29 cellular contexts compared by ENCODE assay signal in the genomic region with DNA sequence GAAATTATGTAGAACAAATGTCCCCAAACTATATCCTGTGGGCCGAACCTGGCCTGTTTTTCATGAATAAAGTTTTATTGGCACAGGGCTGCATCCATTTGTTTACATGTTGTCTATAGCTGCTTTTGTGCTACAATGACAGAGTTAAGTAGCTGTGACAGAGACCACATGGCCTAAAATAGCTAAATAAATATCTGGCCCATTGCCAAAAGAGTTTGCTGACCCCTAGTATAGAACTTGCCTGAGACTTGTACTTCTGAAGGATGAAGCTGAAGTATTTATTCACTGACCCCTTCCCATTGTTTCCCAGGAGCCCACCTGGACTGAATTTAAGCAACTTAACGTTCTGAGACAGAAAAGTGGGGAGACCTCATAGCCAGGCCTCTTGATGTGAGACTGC.
"Had no signal": no experiment of that assay in that cellular context is flagged by ENCODE, and none has a peak within 500 bp of the region (broad histone marks: within the 10 kb centered on the region; RNA-seq: fewer than 3 reads in every experiment).

No MANE protein-coding gene starts in this region.

- H3K27me3 ChIP-seq: stomach, suprapubic skin, testis, thyroid gland, tibial artery, tibial nerve, transverse colon, upper lobe of left lung, upper lobe of right lung, uterus, vagina had no signal

- H3K4me3 ChIP-seq: stomach, suprapubic skin, testis, thoracic aorta, thyroid gland, tibial artery, tibial nerve, transverse colon, upper lobe of left lung, upper lobe of right lung, uterus, vagina had no signal

- H3K27me3 Mint-ChIP-seq: stimulated activated memory B cell treated with anti-CD40 and anti-IgM and Interleukin-4, amounts not matched to agents 10 μg/mL and 1 μg/mL and 100 μg/mL, for 72 hours; stimulated activated naive CD8-positive, alpha-beta T cell treated with anti-CD3 and anti-CD28 coated beads, Interleukin-15, amount 100 ng/mL, for 72 hours; stimulated activated naive CD8-positive, alpha-beta T cell treated with anti-CD3 and anti-CD28 coated beads, Interleukin-15, Interleukin-2, amounts not matched to agents 100 ng/mL and 50 ng/mL, for 24 hours; type B pancreatic cell had no signal

- H3K9me3 Mint-ChIP-seq: stimulated activated effector memory CD8-positive, alpha-beta T cell treated with anti-CD3 and anti-CD28 coated beads, Interleukin-12 subunit alpha, Interleukin-12 subunit beta, amount 100 ng/mL, for 72 hours; stimulated activated memory B cell treated with anti-CD40 and anti-IgM and Interleukin-4, amounts not matched to agents 10 μg/mL and 1 μg/mL and 100 μg/mL, for 72 hours; stimulated activated naive B cell treated with anti-CD40 and anti-IgM and Interleukin-4, amounts not matched to agents 10 μg/mL and 1 μg/mL and 100 μg/mL, for 72 hours; stimulated activated naive CD8-positive, alpha-beta T cell treated with anti-CD3 and anti-CD28 coated beads, Interleukin-15, amount 100 ng/mL, for 72 hours; stimulated activated naive CD8-positive, alpha-beta T cell treated with anti-CD3 and anti-CD28 coated beads, Interleukin-15, Interleukin-2, amounts not matched to agents 100 ng/mL and 50 ng/mL, for 24 hours had no signal

- DNase-seq: stimulated activated CD4-positive, alpha-beta T cell treated with anti-CD3 and anti-CD28 coated beads, Interleukin-2, amount 100 ng/mL, for 48 hours; stimulated activated CD4-positive, alpha-beta T cell treated with anti-CD3 and anti-CD28 coated beads, Interleukin-4, amount 100 ng/mL, for 1 hour; stimulated activated CD4-positive, alpha-beta T cell treated with anti-CD3 and anti-CD28 coated beads, Interleukin-4, amount 100 ng/mL, for 24 hours; stimulated activated CD4-positive, alpha-beta T cell treated with anti-CD3 and anti-CD28 coated beads, Interleukin-4, amount 100 ng/mL, for 4 hours; stimulated activated CD8-positive, alpha-beta memory T cell treated with anti-CD3 and anti-CD28 coated beads, Interleukin-4, amount 100 ng/mL, for 48 hours; stimulated activated naive B cell treated with anti-CD40 and anti-IgM and Interleukin-4, amounts not matched to agents 10 μg/mL and 1 μg/mL and 100 μg/mL, for 72 hours; stimulated activated naive CD4-positive, alpha-beta T cell; stimulated activated naive CD4-positive, alpha-beta T cell treated with Interleukin-2 at 50 U/mL for 16 hours; stimulated activated naive CD8-positive, alpha-beta T cell treated with anti-CD3 and anti-CD28 coated beads, Interleukin-15, amount 100 ng/mL, for 72 hours; stimulated activated naive CD8-positive, alpha-beta T cell treated with anti-CD3 and anti-CD28 coated beads, Interleukin-15, Interleukin-2, amounts not matched to agents 100 U/mL and 50 U/mL, for 24 hours; stomach; substantia nigra; testis; thyroid gland; tibial artery; transverse colon; trophoblast cell; upper lobe of left lung; upper lobe of right lung; uterus had no signal

- FAIRE-seq: urothelium cell line had no signal

- H3K36me3 ChIP-seq: stomach, suprapubic skin, thoracic aorta, thyroid gland, tibial artery, tibial nerve, transverse colon, upper lobe of left lung, upper lobe of right lung, uterus, vagina had no signal

- ATAC-seq: stimulated activated effector memory CD8-positive, alpha-beta T cell treated with anti-CD3 and anti-CD28 coated beads, Interleukin-12 subunit alpha, Interleukin-12 subunit beta, amount 100 ng/mL, for 72 hours; stimulated activated memory B cell treated with anti-CD40 and anti-IgM and Interleukin-4, amounts not matched to agents 10 μg/mL and 1 μg/mL and 100 μg/mL, for 72 hours; stimulated activated naive B cell treated with anti-CD40 and anti-IgM and Interleukin-4, amounts not matched to agents 10 μg/mL and 1 μg/mL and 100 μg/mL, for 72 hours; stimulated activated naive CD8-positive, alpha-beta T cell treated with anti-CD3 and anti-CD28 coated beads, Interleukin-15, amount 100 ng/mL, for 72 hours; stimulated activated naive CD8-positive, alpha-beta T cell treated with anti-CD3 and anti-CD28 coated beads, Interleukin-15, Interleukin-2, amounts not matched to agents 100 U/mL and 50 U/mL, for 24 hours; upper lobe of right lung had no signal

- H3K4me3 Mint-ChIP-seq: stimulated activated effector memory CD8-positive, alpha-beta T cell treated with anti-CD3 and anti-CD28 coated beads, Interleukin-12 subunit alpha, Interleukin-12 subunit beta, amount 100 ng/mL, for 72 hours; stimulated activated memory B cell treated with anti-CD40 and anti-IgM and Interleukin-4, amounts not matched to agents 10 μg/mL and 1 μg/mL and 100 μg/mL, for 72 hours; stimulated activated naive B cell treated with anti-CD40 and anti-IgM and Interleukin-4, amounts not matched to agents 10 μg/mL and 1 μg/mL and 100 μg/mL, for 72 hours; stimulated activated naive CD8-positive, alpha-beta T cell treated with anti-CD3 and anti-CD28 coated beads, Interleukin-15, amount 100 ng/mL, for 72 hours; stimulated activated naive CD8-positive, alpha-beta T cell treated with anti-CD3 and anti-CD28 coated beads, Interleukin-15, Interleukin-2, amounts not matched to agents 100 ng/mL and 50 ng/mL, for 24 hours; type B pancreatic cell had no signal

- H3K36me3 Mint-ChIP-seq: stimulated activated effector memory CD8-positive, alpha-beta T cell treated with anti-CD3 and anti-CD28 coated beads, Interleukin-12 subunit alpha, Interleukin-12 subunit beta, amount 100 ng/mL, for 72 hours; stimulated activated memory B cell treated with anti-CD40 and anti-IgM and Interleukin-4, amounts not matched to agents 10 μg/mL and 1 μg/mL and 100 μg/mL, for 72 hours; stimulated activated naive B cell treated with anti-CD40 and anti-IgM and Interleukin-4, amounts not matched to agents 10 μg/mL and 1 μg/mL and 100 μg/mL, for 72 hours; type B pancreatic cell had no signal

- H3K4me1 Mint-ChIP-seq: stimulated activated effector memory CD8-positive, alpha-beta T cell treated with anti-CD3 and anti-CD28 coated beads, Interleukin-12 subunit alpha, Interleukin-12 subunit beta, amount 100 ng/mL, for 72 hours; stimulated activated memory B cell treated with anti-CD40 and anti-IgM and Interleukin-4, amounts not matched to agents 10 μg/mL and 1 μg/mL and 100 μg/mL, for 72 hours; stimulated activated naive B cell treated with anti-CD40 and anti-IgM and Interleukin-4, amounts not matched to agents 10 μg/mL and 1 μg/mL and 100 μg/mL, for 72 hours; stimulated activated naive CD8-positive, alpha-beta T cell treated with anti-CD3 and anti-CD28 coated beads, Interleukin-15, amount 100 ng/mL, for 72 hours had no signal

- H3K4me1 ChIP-seq: stomach, suprapubic skin, testis, thyroid gland, tibial artery, tibial nerve, transverse colon, upper lobe of left lung, upper lobe of right lung, uterus, vagina had no signal

- H3K9me3 ChIP-seq: stomach, suprapubic skin, testis, thoracic aorta, thyroid gland, tibial artery, tibial nerve, transverse colon, upper lobe of left lung, upper lobe of right lung, uterus, vagina had no signal

- H3K27ac ChIP-seq: stomach, suprapubic skin, testis, thoracic aorta, thyroid gland, tibial artery, tibial nerve, transverse colon, upper lobe of left lung, upper lobe of right lung, uterus, vagina had no signal

- H3K27ac Mint-ChIP-seq: stimulated activated effector memory CD8-positive, alpha-beta T cell treated with anti-CD3 and anti-CD28 coated beads, Interleukin-12 subunit alpha, Interleukin-12 subunit beta, amount 100 ng/mL, for 72 hours; stimulated activated memory B cell treated with anti-CD40 and anti-IgM and Interleukin-4, amounts not matched to agents 10 μg/mL and 1 μg/mL and 100 μg/mL, for 72 hours; stimulated activated naive B cell treated with anti-CD40 and anti-IgM and Interleukin-4, amounts not matched to agents 10 μg/mL and 1 μg/mL and 100 μg/mL, for 72 hours; stimulated activated naive CD8-positive, alpha-beta T cell treated with anti-CD3 and anti-CD28 coated beads, Interleukin-15, amount 100 ng/mL, for 72 hours; stimulated activated naive CD8-positive, alpha-beta T cell treated with anti-CD3 and anti-CD28 coated beads, Interleukin-15, Interleukin-2, amounts not matched to agents 100 ng/mL and 50 ng/mL, for 24 hours; type B pancreatic cell had no signal
